ENCODE assay signal across 15 cellular contexts in the genomic region with DNA sequence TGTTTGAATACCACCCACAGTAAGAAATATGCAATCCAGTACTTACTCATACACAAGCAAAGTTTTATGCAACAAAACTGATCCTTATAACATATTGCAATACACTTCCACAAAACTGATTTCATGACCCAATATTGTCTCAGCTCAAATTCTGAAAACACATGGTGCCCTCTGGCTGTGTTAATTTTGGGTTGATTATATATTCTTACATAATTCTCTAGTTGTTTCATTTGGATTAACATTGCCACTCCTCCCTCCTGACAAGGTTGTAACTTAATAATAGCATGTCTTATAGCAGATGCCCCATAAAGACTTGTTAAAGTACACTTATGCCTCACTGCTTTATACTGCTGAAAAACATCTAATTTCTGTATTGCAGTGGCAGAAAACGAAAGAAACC.
DNase-seq lines count a peak whose midpoint lies in the region; ATAC-seq and TF ChIP-seq lines count a peak whose summit lies in the region.
"Had no signal": no experiment of that assay in that cellular context is flagged by ENCODE, and none has a peak within 500 bp of the region (broad histone marks: within the 10 kb centered on the region; RNA-seq: fewer than 3 reads in every experiment).

No MANE protein-coding gene starts in this region.

- POLR2A ChIA-PET in CD4-positive, alpha-beta T cell (lab: Charles Lee), result interaction anchor here (1.9 to 10.4 kb wide), 6 partner anchors 9 to 151 kb away, joined by 6 to 181 read pairs (median 13); partner anchors contain the start of gene ARMC12

- DNase-seq in CD4-positive, alpha-beta T cell, result no peak
- DNase-seq in RWPE2 (ENCODE audit: low spot score), result no peak
- DNase-seq in esophagus muscularis mucosa (ENCODE audit: extremely low spot score), result no peak
- DNase-seq in suprapubic skin (ENCODE audit: low spot score in 2 of 2), result no peak
- DNase-seq in Kasumi-1 (lab: John Stamatoyannopoulos, UW), result no peak
- no peak for DNase-seq in DMS153 (lab: John Stamatoyannopoulos, UW)
- no peak for DNase-seq in activated gamma-delta T cell treated with Interleukin-2 at 50 U/mL for 16 hours
- DNase-seq: body of pancreas, Caco-2, NCI-H1417, NCI-H226, nucleus accumbens, WERI-Rb-1 had no signal

- no peak for TF ChIP-seq POLR2A in esophagus muscularis mucosa (IDR thresholded peaks at IDR 0.05; ENCODE audit: low read depth)
- no peak for TF ChIP-seq POLR2A in suprapubic skin (IDR thresholded peaks at IDR 0.05)

- H3K27ac Mint-ChIP-seq in CD4-positive, alpha-beta T cell, result peak overlapping the region; percentile 80

- H3K27me3 ChIP-seq in CD4-positive, alpha-beta T cell (ENCODE audit: control insufficient read depth, insufficient read depth, low read length), result no peaks in the 10 kb centered on the region
- no peaks in the 10 kb centered on the region for H3K27me3 ChIP-seq in RWPE2 (ENCODE audit: insufficient read depth, poor library complexity, severe bottlenecking)
- no peaks in the 10 kb centered on the region for H3K27me3 ChIP-seq in esophagus muscularis mucosa
- H3K27me3 ChIP-seq in suprapubic skin, result no peaks in the 10 kb centered on the region
- H3K27me3 ChIP-seq: body of pancreas had no signal

- no peak for TF ChIP-seq CTCF in CD4-positive, alpha-beta T cell (IDR thresholded peaks at IDR 0.05)
- TF ChIP-seq CTCF in RWPE2 (IDR thresholded peaks at IDR 0.05; ENCODE audit: poor library complexity, severe bottlenecking) (no peak), esophagus muscularis mucosa (IDR thresholded peaks at IDR 0.05) (no peak), suprapubic skin (IDR thresholded peaks at IDR 0.05) (no peak)

- no peaks in the 10 kb centered on the region for H3K9me3 Mint-ChIP-seq in CD4-positive, alpha-beta T cell
- H3K9me3 Mint-ChIP-seq: memory B cell had no signal

- CTCF ChIA-PET in CD4-positive, alpha-beta T cell (lab: Charles Lee), result interaction anchor here (0.8 to 5.1 kb wide), 5 partner anchors 16 to 150 kb away, joined by 3 to 60 read pairs (median 28); partner anchors contain the start of gene ARMC12

- H3K36me3 ChIP-seq in RWPE2 (ENCODE audit: low read depth) (peaks cover 93% of the 10 kb centered on the region), esophagus muscularis mucosa (peaks cover 59 to 92% (median 76%) of the 10 kb centered on the region in 4 donors), suprapubic skin (peaks cover 75% of the 10 kb centered on the region)
- H3K36me3 ChIP-seq: SJSA1 had no signal

- no peak overlapping the region for H3K27ac ChIP-seq in CD4-positive, alpha-beta T cell (ENCODE audit: low read depth, low read length)
- peak overlapping the region; percentile 67 for H3K27ac ChIP-seq in RWPE2 (ENCODE audit: poor library complexity, severe bottlenecking)
- H3K27ac ChIP-seq in esophagus muscularis mucosa (replicated peaks in 1 of 4), result peak overlapping the region; percentile 84 to 98 (median 87)
- H3K27ac ChIP-seq in suprapubic skin, result peak overlapping the region; percentile 62
- H3K27ac ChIP-seq: body of pancreas, SJSA1, WERI-Rb-1 had no signal

- peaks cover 83% of the 10 kb centered on the region for H3K4me1 Mint-ChIP-seq in CD4-positive, alpha-beta T cell (ENCODE audit: low read depth)

- intact Hi-C loops in CD4-positive, alpha-beta T cell (cut with DNase I, micrococcal nuclease), result loop anchor here (2.0 to 5.0 kb wide), 2 partner anchors 15 to 97 kb away; no protein-coding TSS in a partner anchor
- intact Hi-C loops in esophagus muscularis mucosa (cut with DNase I), result loop anchor here (2.0 kb wide), 1 partner anchor 149 kb away; no protein-coding TSS in a partner anchor

- peaks cover 94% of the 10 kb centered on the region for H3K36me3 Mint-ChIP-seq in CD4-positive, alpha-beta T cell (ENCODE audit: low read depth)

- WGBS in esophagus muscularis mucosa, result 93% methylated on average over 1 of the region's 1 CpG
- 38% methylated on average over 1 of the region's 1 CpG for WGBS in suprapubic skin

- H3K4me3 ChIP-seq in RWPE2 (ENCODE audit: severe bottlenecking) (no peak overlapping the region), esophagus muscularis mucosa (no peak overlapping the region), suprapubic skin (no peak overlapping the region)
- H3K4me3 ChIP-seq: body of pancreas, SJSA1 had no signal

- TF ChIP-seq EP300 in esophagus muscularis mucosa (IDR thresholded peaks at IDR 0.05) (no peak), suprapubic skin (IDR thresholded peaks at IDR 0.05) (no peak)

- peaks cover 48% of the 10 kb centered on the region for H3K4me1 ChIP-seq in RWPE2 (ENCODE audit: insufficient read depth, poor library complexity, severe bottlenecking)
- peaks cover 47 to 99% (median 79%) of the 10 kb centered on the region in 4 donors for H3K4me1 ChIP-seq in esophagus muscularis mucosa
- peaks cover 70% of the 10 kb centered on the region for H3K4me1 ChIP-seq in suprapubic skin
- H3K4me1 ChIP-seq: Caco-2, SJSA1 had no signal

- no peaks in the 10 kb centered on the region for H3K9me3 ChIP-seq in CD4-positive, alpha-beta T cell (ENCODE audit: control insufficient read depth, low read length)
- no peaks in the 10 kb centered on the region for H3K9me3 ChIP-seq in RWPE2 (ENCODE audit: severe bottlenecking)
- no peaks in the 10 kb centered on the region for H3K9me3 ChIP-seq in esophagus muscularis mucosa
- no peaks in the 10 kb centered on the region for H3K9me3 ChIP-seq in suprapubic skin
- H3K9me3 ChIP-seq: body of pancreas, Caco-2, SJSA1 had no signal

- H3K4me3 Mint-ChIP-seq in CD4-positive, alpha-beta T cell, result peak overlapping the region; percentile 30
- H3K4me3 Mint-ChIP-seq: memory B cell had no signal

- no peaks in the 10 kb centered on the region for H3K27me3 Mint-ChIP-seq in CD4-positive, alpha-beta T cell
- H3K27me3 Mint-ChIP-seq: memory B cell had no signal

- ATAC-seq in CD4-positive, alpha-beta T cell (ENCODE audit: poor library complexity), result no peak
- no peak; the same call in 2 of the 3 replicates for ATAC-seq in RWPE2 (ENCODE audit: low read depth)
- ATAC-seq: body of pancreas had no signal
